Comparison of ENCODE assay signal across 1 cellular context in the genomic region with DNA sequence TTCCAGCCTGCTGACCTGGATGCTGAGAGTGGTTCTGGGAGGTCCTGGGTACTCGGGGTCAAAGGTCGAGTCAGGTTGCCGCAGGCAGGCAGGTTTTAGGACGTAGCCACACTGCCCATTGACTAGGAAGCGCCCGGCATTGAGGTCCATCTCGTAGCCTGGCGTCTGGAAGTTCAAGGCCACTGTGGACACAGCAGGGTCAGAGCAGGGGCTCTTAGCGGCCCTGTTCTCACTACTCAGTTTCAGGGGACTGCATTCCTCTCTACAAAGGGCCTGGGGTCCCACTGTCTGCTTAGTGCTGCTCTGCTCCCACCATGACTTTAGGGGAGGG.
A peak's percentile ranks its signal among the peaks of the same experiment; 100 is the strongest.
TF ChIP-seq lines count a peak whose summit lies in the region.

No MANE protein-coding gene starts in this region.

TF ChIP-seq in HepG2, 621 proteins besides CTCF, POLR2A, EP300 and RAD21 (continued from another document and continues in another):
- no peak for TF ChIP-seq PRDM15 (CRISPR knock-in tag; IDR thresholded peaks at IDR 0.05)
- TF ChIP-seq MBD4 (IDR thresholded peaks at IDR 0.05; ENCODE audit: borderline replicate concordance, low read length), result no peak
- TF ChIP-seq GABPA (IDR thresholded peaks at IDR 0.05; ENCODE audit: low read depth, low read length), result no peak
- no peak for TF ChIP-seq GABPA (CRISPR knock-in tag; IDR thresholded peaks at IDR 0.05; ENCODE audit: low read depth)
- peak; percentile 45 for TF ChIP-seq ARID5B (CRISPR knock-in tag; IDR thresholded peaks at IDR 0.05)
- no peak for TF ChIP-seq PHF8 (CRISPR knock-in tag; IDR thresholded peaks at IDR 0.05)
- TF ChIP-seq MTF1 (CRISPR knock-in tag; IDR thresholded peaks at IDR 0.05), result no peak
- no peak for TF ChIP-seq SP4 (CRISPR knock-in tag; IDR thresholded peaks at IDR 0.05)
- TF ChIP-seq ZNF547 (CRISPR knock-in tag; IDR thresholded peaks at IDR 0.05), result peak; percentile 44; the same call in 1 of the 2 replicates
- no peak for TF ChIP-seq RFXAP (CRISPR knock-in tag; IDR thresholded peaks at IDR 0.05; ENCODE audit: borderline replicate concordance)
- TF ChIP-seq, protein P1, sequence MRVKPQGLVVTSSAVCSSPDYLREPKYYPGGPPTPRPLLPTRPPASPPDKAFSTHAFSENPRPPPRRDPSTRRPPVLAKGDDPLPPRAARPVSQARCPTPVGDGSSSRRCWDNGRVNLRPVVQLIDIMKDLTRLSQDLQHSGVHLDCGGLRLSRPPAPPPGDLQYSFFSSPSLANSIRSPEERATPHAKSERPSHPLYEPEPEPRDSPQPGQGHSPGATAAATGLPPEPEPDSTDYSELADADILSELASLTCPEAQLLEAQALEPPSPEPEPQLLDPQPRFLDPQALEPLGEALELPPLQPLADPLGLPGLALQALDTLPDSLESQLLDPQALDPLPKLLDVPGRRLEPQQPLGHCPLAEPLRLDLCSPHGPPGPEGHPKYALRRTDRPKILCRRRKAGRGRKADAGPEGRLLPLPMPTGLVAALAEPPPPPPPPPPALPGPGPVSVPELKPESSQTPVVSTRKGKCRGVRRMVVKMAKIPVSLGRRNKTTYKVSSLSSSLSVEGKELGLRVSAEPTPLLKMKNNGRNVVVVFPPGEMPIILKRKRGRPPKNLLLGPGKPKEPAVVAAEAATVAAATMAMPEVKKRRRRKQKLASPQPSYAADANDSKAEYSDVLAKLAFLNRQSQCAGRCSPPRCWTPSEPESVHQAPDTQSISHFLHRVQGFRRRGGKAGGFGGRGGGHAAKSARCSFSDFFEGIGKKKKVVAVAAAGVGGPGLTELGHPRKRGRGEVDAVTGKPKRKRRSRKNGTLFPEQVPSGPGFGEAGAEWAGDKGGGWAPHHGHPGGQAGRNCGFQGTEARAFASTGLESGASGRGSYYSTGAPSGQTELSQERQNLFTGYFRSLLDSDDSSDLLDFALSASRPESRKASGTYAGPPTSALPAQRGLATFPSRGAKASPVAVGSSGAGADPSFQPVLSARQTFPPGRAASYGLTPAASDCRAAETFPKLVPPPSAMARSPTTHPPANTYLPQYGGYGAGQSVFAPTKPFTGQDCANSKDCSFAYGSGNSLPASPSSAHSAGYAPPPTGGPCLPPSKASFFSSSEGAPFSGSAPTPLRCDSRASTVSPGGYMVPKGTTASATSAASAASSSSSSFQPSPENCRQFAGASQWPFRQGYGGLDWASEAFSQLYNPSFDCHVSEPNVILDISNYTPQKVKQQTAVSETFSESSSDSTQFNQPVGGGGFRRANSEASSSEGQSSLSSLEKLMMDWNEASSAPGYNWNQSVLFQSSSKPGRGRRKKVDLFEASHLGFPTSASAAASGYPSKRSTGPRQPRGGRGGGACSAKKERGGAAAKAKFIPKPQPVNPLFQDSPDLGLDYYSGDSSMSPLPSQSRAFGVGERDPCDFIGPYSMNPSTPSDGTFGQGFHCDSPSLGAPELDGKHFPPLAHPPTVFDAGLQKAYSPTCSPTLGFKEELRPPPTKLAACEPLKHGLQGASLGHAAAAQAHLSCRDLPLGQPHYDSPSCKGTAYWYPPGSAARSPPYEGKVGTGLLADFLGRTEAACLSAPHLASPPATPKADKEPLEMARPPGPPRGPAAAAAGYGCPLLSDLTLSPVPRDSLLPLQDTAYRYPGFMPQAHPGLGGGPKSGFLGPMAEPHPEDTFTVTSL (CRISPR knock-in tag; IDR thresholded peaks at IDR 0.05; ENCODE audit: borderline replicate concordance), result no peak
- no peak for TF ChIP-seq KLF15 (CRISPR knock-in tag; IDR thresholded peaks at IDR 0.05; ENCODE audit: borderline replicate concordance)
- TF ChIP-seq NCOA5 (CRISPR knock-in tag; IDR thresholded peaks at IDR 0.05), result no peak
- TF ChIP-seq, protein P2, sequence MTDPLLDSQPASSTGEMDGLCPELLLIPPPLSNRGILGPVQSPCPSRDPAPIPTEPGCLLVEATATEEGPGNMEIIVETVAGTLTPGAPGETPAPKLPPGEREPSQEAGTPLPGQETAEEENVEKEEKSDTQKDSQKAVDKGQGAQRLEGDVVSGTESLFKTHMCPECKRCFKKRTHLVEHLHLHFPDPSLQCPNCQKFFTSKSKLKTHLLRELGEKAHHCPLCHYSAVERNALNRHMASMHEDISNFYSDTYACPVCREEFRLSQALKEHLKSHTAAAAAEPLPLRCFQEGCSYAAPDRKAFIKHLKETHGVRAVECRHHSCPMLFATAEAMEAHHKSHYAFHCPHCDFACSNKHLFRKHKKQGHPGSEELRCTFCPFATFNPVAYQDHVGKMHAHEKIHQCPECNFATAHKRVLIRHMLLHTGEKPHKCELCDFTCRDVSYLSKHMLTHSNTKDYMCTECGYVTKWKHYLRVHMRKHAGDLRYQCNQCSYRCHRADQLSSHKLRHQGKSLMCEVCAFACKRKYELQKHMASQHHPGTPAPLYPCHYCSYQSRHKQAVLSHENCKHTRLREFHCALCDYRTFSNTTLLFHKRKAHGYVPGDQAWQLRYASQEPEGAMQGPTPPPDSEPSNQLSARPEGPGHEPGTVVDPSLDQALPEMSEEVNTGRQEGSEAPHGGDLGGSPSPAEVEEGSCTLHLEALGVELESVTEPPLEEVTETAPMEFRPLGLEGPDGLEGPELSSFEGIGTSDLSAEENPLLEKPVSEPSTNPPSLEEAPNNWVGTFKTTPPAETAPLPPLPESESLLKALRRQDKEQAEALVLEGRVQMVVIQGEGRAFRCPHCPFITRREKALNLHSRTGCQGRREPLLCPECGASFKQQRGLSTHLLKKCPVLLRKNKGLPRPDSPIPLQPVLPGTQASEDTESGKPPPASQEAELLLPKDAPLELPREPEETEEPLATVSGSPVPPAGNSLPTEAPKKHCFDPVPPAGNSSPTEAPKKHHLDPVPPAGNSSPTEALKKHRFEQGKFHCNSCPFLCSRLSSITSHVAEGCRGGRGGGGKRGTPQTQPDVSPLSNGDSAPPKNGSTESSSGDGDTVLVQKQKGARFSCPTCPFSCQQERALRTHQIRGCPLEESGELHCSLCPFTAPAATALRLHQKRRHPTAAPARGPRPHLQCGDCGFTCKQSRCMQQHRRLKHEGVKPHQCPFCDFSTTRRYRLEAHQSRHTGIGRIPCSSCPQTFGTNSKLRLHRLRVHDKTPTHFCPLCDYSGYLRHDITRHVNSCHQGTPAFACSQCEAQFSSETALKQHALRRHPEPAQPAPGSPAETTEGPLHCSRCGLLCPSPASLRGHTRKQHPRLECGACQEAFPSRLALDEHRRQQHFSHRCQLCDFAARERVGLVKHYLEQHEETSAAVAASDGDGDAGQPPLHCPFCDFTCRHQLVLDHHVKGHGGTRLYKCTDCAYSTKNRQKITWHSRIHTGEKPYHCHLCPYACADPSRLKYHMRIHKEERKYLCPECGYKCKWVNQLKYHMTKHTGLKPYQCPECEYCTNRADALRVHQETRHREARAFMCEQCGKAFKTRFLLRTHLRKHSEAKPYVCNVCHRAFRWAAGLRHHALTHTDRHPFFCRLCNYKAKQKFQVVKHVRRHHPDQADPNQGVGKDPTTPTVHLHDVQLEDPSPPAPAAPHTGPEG (CRISPR knock-in tag; IDR thresholded peaks at IDR 0.05), result no peak
- no peak for TF ChIP-seq ZBTB42 (CRISPR knock-in tag; IDR thresholded peaks at IDR 0.05)
- TF ChIP-seq DBP (CRISPR knock-in tag; IDR thresholded peaks at IDR 0.05; ENCODE audit: not compliant biosample characterization), result no peak
- TF ChIP-seq WIZ (CRISPR knock-in tag; IDR thresholded peaks at IDR 0.05), result no peak
- peak; percentile 55; the same call in 1 of the 2 replicates for TF ChIP-seq HDAC2 (CRISPR knock-in tag; IDR thresholded peaks at IDR 0.05)
- TF ChIP-seq ZNF7 (CRISPR knock-in tag; IDR thresholded peaks at IDR 0.05), result no peak
- TF ChIP-seq HDAC1 (CRISPR knock-in tag; IDR thresholded peaks at IDR 0.05), result peak; percentile 46; the same call in 1 of the 2 replicates
- no peak for TF ChIP-seq PBX3 (CRISPR knock-in tag; IDR thresholded peaks at IDR 0.05; ENCODE audit: borderline replicate concordance)
- no peak for TF ChIP-seq ZNF790 (CRISPR knock-in tag; IDR thresholded peaks at IDR 0.05; ENCODE audit: borderline replicate concordance)
- TF ChIP-seq, protein P3, sequence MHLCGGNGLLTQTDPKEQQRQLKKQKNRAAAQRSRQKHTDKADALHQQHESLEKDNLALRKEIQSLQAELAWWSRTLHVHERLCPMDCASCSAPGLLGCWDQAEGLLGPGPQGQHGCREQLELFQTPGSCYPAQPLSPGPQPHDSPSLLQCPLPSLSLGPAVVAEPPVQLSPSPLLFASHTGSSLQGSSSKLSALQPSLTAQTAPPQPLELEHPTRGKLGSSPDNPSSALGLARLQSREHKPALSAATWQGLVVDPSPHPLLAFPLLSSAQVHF (CRISPR knock-in tag; IDR thresholded peaks at IDR 0.05), result no peak
- TF ChIP-seq YY1 (IDR thresholded peaks at IDR 0.05; ENCODE audit: insufficient read depth, insufficient replicate concordance, low read depth, low read length), result no peak
- TF ChIP-seq NCOA2 (CRISPR knock-in tag; IDR thresholded peaks at IDR 0.05), result no peak
- TF ChIP-seq MEIS2 (CRISPR knock-in tag; IDR thresholded peaks at IDR 0.05), result no peak
- peak; percentile 55; the same call in 1 of the 2 replicates for TF ChIP-seq GATAD2A (CRISPR knock-in tag; IDR thresholded peaks at IDR 0.05)
- TF ChIP-seq, protein P4, sequence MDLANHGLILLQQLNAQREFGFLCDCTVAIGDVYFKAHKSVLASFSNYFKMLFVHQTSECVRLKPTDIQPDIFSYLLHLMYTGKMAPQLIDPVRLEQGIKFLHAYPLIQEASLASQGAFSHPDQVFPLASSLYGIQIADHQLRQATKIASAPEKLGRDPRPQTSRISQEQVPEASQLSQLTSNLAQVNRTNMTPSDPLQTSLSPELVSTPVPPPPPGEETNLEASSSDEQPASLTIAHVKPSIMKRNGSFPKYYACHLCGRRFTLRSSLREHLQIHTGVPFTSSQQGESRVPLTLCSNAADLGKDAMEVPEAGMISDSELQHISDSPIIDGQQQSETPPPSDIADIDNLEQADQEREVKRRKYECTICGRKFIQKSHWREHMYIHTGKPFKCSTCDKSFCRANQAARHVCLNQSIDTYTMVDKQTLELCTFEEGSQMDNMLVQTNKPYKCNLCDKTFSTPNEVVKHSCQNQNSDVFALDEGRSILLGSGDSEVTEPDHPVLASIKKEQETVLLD (CRISPR knock-in tag; IDR thresholded peaks at IDR 0.05; ENCODE audit: low read depth), result no peak
- 0 out of 2 replicates have a peak, but pooled peaks have one; percentile 59 for TF ChIP-seq NCOR1 (IDR thresholded peaks at IDR 0.05; ENCODE audit: borderline replicate concordance, low read length)
